Comparison of ENCODE assay signal across 23 cellular contexts in the genomic region with DNA sequence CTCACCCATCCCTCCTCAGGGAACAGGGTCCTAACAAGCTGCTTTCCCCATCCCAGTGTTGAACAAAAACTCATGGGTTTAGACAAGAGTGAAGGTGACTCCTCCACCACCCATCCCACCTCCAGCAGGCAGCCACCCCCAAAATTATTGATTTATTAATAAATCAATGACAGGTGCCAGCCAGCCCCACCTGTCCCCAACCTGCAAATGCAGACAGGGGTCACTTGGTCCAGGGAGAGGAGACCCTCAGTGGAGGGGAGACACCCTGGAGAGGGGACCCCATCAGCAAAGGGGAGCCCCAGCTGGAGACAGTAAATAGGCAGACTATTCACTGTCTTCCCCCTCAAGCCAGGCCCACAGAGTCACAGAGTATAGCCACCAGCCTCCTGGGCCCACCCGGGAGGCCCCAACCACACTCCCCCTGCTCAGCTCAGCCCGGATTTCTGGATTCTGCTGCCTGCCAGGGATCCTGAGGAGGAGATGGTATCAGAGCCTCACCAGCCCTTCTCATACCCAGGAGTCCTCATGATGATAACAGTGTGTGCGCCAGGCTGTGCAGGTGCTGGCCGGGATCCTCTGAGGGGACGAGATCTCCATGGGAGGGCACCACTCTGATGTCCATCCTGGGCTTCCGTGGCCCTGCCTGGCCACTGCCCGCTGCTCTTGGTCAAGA.
"Had no signal": no experiment of that assay in that cellular context is flagged by ENCODE, and none has a peak within 500 bp of the region (broad histone marks: within the 10 kb centered on the region; RNA-seq: fewer than 3 reads in every experiment).

No MANE protein-coding gene starts in this region.

- H3K27ac ChIP-seq: colonic mucosa, gastrocnemius medialis, neutrophil, ovary, prostate gland, testis had no signal

- DNase-seq: activated B cell treated with CpG ODN at 0.5 μM for 24 hours; activated CD8-positive, alpha-beta T cell treated with anti-CD3 and anti-CD28 coated beads, Interleukin-2, amount 10 ng/mL, durations not matched to agents 7 days and 5 days; activated naive CD4-positive, alpha-beta T cell treated with Interleukin-2 at 50 U/mL for 16 hours; activated T-cell treated with anti-CD3 and anti-CD28 coated beads for 4 hours; activated T-cell treated with anti-CD3 and anti-CD28 coated beads, Interleukin-2, amount 50 U/mL, for 72 hours; anterior cingulate cortex; colonic mucosa; dorsolateral prefrontal cortex; effector memory CD4-positive, alpha-beta T cell; gastrocnemius medialis; mammary epithelial cell; ovary; retina; stimulated activated CD4-positive, alpha-beta T cell treated with anti-CD3 and anti-CD28 coated beads, Interleukin-2, amount 100 ng/mL, for 48 hours; stimulated activated naive CD4-positive, alpha-beta T cell treated with Interleukin-2 at 50 U/mL for 16 hours; T-helper 1 cell; testis; trophoblast cell had no signal

- H3K4me3 Mint-ChIP-seq: activated B cell treated with CpG ODN at 0.5 μM for 24 hours; activated CD8-positive, alpha-beta T cell treated with anti-CD3 and anti-CD28 coated beads, Interleukin-2, amount 10 ng/mL, durations not matched to agents 7 days and 5 days; activated naive CD8-positive, alpha-beta T cell; activated T-cell treated with anti-CD3 and anti-CD28 coated beads, Interleukin-2, amount 50 U/mL, for 72 hours; nephron; T-helper 2 cell treated with Interferon-gamma antibody and Interleukin-4, amounts not matched to agents 5 μg/mL and 100 μg/mL, for 36 hours had no signal

- H3K4me3 ChIP-seq: colonic mucosa, dorsolateral prefrontal cortex, gastrocnemius medialis, ovary, prostate gland, testis had no signal

- ATAC-seq: activated CD8-positive, alpha-beta T cell treated with anti-CD3 and anti-CD28 coated beads, Interleukin-2, amount 10 ng/mL, durations not matched to agents 7 days and 5 days; activated T-cell treated with anti-CD3 and anti-CD28 coated beads, Interleukin-2, amount 50 U/mL, for 72 hours; gastrocnemius medialis had no signal

- H3K4me1 Mint-ChIP-seq: activated B cell treated with CpG ODN at 0.5 μM for 24 hours, nephron had no signal

- H3K27me3 ChIP-seq: colonic mucosa, dorsolateral prefrontal cortex, gastrocnemius medialis, ovary, testis had no signal

- H3K27ac Mint-ChIP-seq: activated B cell treated with CpG ODN at 0.5 μM for 24 hours; activated CD8-positive, alpha-beta T cell treated with anti-CD3 and anti-CD28 coated beads, Interleukin-2, amount 10 ng/mL, durations not matched to agents 7 days and 5 days; activated naive CD8-positive, alpha-beta T cell; activated T-cell treated with anti-CD3 and anti-CD28 coated beads, Interleukin-2, amount 50 U/mL, for 72 hours; nephron; T-helper 2 cell treated with Interferon-gamma antibody and Interleukin-4, amounts not matched to agents 5 μg/mL and 100 μg/mL, for 36 hours had no signal

- H3K36me3 Mint-ChIP-seq: activated naive CD8-positive, alpha-beta T cell had no signal

- H3K27me3 Mint-ChIP-seq: activated B cell treated with CpG ODN at 0.5 μM for 24 hours; activated naive CD8-positive, alpha-beta T cell had no signal

- H3K9me3 Mint-ChIP-seq: activated B cell treated with CpG ODN at 0.5 μM for 24 hours; activated T-cell treated with anti-CD3 and anti-CD28 coated beads, Interleukin-2, amount 50 U/mL, for 72 hours; T-helper 2 cell treated with Interferon-gamma antibody and Interleukin-4, amounts not matched to agents 5 μg/mL and 100 μg/mL, for 36 hours had no signal

- H3K4me1 ChIP-seq: colonic mucosa, gastrocnemius medialis had no signal

- H3K9me3 ChIP-seq: colonic mucosa, gastrocnemius medialis, neutrophil, ovary, prostate gland, testis had no signal

- H3K36me3 ChIP-seq: colonic mucosa, gastrocnemius medialis, neutrophil, ovary, prostate gland had no signal
